ENCODE assay signal across 26 cellular contexts in genomic region chr5:8470489-8470888, GRCh38.
"Had no signal": no experiment of that assay in that cellular context is flagged by ENCODE, and none has a peak within 500 bp of the region (broad histone marks: within the 10 kb centered on the region; RNA-seq: fewer than 3 reads in every experiment).

No MANE protein-coding gene starts in this region.

- DNase-seq: dermis blood vessel endothelial cell; effector memory CD8-positive, alpha-beta T cell; gastrocnemius medialis; head of caudate nucleus; kidney; left lung; mammary epithelial cell; naive thymus-derived CD8-positive, alpha-beta T cell; nephron progenitor cell; nucleus accumbens; stimulated activated CD4-positive, alpha-beta T cell treated with anti-CD3 and anti-CD28 coated beads, Interleukin-12 subunit alpha, Interleukin-12 subunit beta, amount 100 ng/mL, for 4 hours; stimulated activated CD4-positive, alpha-beta T cell treated with anti-CD3 and anti-CD28 coated beads, Interleukin-1b, Interleukin-23, amount 100 ng/mL, for 48 hours; stimulated activated CD4-positive, alpha-beta T cell treated with anti-CD3 and anti-CD28 coated beads, Interleukin-4, amount 100 ng/mL, for 1 hour; stimulated activated CD8-positive, alpha-beta memory T cell treated with anti-CD3 and anti-CD28 coated beads, Interleukin-4, amount 100 ng/mL, for 48 hours; stimulated activated naive CD4-positive, alpha-beta T cell; stimulated activated naive CD8-positive, alpha-beta T cell treated with anti-CD3 and anti-CD28 coated beads, Interleukin-15, amount 100 ng/mL, for 72 hours; transverse colon; upper lobe of right lung; uterus had no signal

- H3K4me3 ChIP-seq: coronary artery, gastrocnemius medialis, left lung, prostate gland, right atrium auricular region, smooth muscle cell, suprapubic skin, transverse colon, upper lobe of right lung, uterus had no signal

- H3K27me3 ChIP-seq: gastrocnemius medialis, left lung, right atrium auricular region, suprapubic skin, transverse colon, upper lobe of right lung, uterus had no signal

- FAIRE-seq: kidney had no signal

- H3K4me2 ChIP-seq: smooth muscle cell had no signal

- H3K36me3 ChIP-seq: gastrocnemius medialis, left lung, prostate gland, right atrium auricular region, suprapubic skin, transverse colon, upper lobe of right lung, uterus had no signal

- H3K27ac ChIP-seq: coronary artery, gastrocnemius medialis, left lung, prostate gland, right atrium auricular region, suprapubic skin, transverse colon, upper lobe of right lung, uterus had no signal

- ATAC-seq: effector memory CD8-positive, alpha-beta T cell; esophagus mucosa; gastrocnemius medialis; left lung; naive thymus-derived CD8-positive, alpha-beta T cell; sciatic nerve; stimulated activated naive CD8-positive, alpha-beta T cell treated with anti-CD3 and anti-CD28 coated beads, Interleukin-15, amount 100 ng/mL, for 72 hours; upper lobe of right lung had no signal

- H3K9me3 ChIP-seq: gastrocnemius medialis, prostate gland, suprapubic skin, upper lobe of right lung, uterus had no signal

- H3K4me1 ChIP-seq: gastrocnemius medialis, left lung, prostate gland, right atrium auricular region, suprapubic skin, upper lobe of right lung, uterus had no signal
